In the genomic region with DNA sequence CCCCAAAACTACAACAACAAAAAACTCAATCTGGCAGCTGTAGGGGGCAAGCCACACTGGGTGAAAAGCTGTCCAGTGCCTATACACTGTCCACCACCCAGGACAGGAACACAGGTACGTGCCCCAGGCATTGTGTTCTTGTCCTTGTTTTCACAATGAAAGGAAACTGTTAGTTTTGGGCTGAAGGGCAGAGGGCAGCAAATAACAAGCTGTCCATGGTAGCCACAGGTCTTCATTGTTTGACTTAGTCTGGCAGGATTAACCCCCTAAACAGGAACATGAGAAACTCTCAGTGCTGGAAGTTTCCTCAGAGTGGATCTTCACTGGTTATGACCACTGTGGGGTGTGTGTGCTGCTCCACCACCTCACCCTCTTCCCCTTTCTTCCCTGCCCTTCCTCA, we compare ENCODE assay signal across 17 cellular contexts.
"Had no signal": no experiment of that assay in that cellular context is flagged by ENCODE, and none has a peak within 500 bp of the region (broad histone marks: within the 10 kb centered on the region; RNA-seq: fewer than 3 reads in every experiment).

No MANE protein-coding gene starts in this region.

- H3K27me3 ChIP-seq: pancreas, sigmoid colon had no signal

- H3K36me3 Mint-ChIP-seq: stimulated activated effector memory CD8-positive, alpha-beta T cell treated with anti-CD3 and anti-CD28 coated beads, Interleukin-12 subunit alpha, Interleukin-12 subunit beta, amount 100 ng/mL, for 72 hours had no signal

- H3K4me1 Mint-ChIP-seq: naive thymus-derived CD4-positive, alpha-beta T cell; stimulated activated effector memory CD8-positive, alpha-beta T cell treated with anti-CD3 and anti-CD28 coated beads, Interleukin-12 subunit alpha, Interleukin-12 subunit beta, amount 100 ng/mL, for 72 hours had no signal

- ATAC-seq: left lobe of liver; naive thymus-derived CD4-positive, alpha-beta T cell; pancreas; stimulated activated effector memory CD8-positive, alpha-beta T cell treated with anti-CD3 and anti-CD28 coated beads, Interleukin-12 subunit alpha, Interleukin-12 subunit beta, amount 100 ng/mL, for 72 hours had no signal

- H3K27me3 Mint-ChIP-seq: naive thymus-derived CD4-positive, alpha-beta T cell had no signal

- H3K4me3 Mint-ChIP-seq: naive thymus-derived CD4-positive, alpha-beta T cell; stimulated activated effector memory CD8-positive, alpha-beta T cell treated with anti-CD3 and anti-CD28 coated beads, Interleukin-12 subunit alpha, Interleukin-12 subunit beta, amount 100 ng/mL, for 72 hours had no signal

- H3K4me3 ChIP-seq: pancreas, sigmoid colon, thoracic aorta had no signal

- FAIRE-seq: keratinocyte, pancreas had no signal

- H3K4me1 ChIP-seq: pancreas, sigmoid colon had no signal

- H3K36me3 ChIP-seq: pancreas, sigmoid colon, thoracic aorta had no signal

- H3K9me3 ChIP-seq: pancreas, sigmoid colon, thoracic aorta had no signal

- H3K27ac ChIP-seq: pancreas, sigmoid colon, thoracic aorta had no signal

- H3K27ac Mint-ChIP-seq: naive thymus-derived CD4-positive, alpha-beta T cell; stimulated activated effector memory CD8-positive, alpha-beta T cell treated with anti-CD3 and anti-CD28 coated beads, Interleukin-12 subunit alpha, Interleukin-12 subunit beta, amount 100 ng/mL, for 72 hours had no signal

- DNase-seq: activated CD4-positive, CD25-positive, alpha-beta regulatory T cell treated with anti-CD3 and anti-CD28 coated beads, Interleukin-2, amount 50 U/mL, for 72 hours; activated naive CD4-positive, alpha-beta T cell treated with Interleukin-2 at 50 U/mL for 16 hours; activated T-cell treated with anti-CD3 and anti-CD28 coated beads for 4 hours; aorta; dermis blood vessel endothelial cell; erythroblast; mammary epithelial cell; naive thymus-derived CD4-positive, alpha-beta T cell; pancreas; sigmoid colon; stimulated activated CD4-positive, alpha-beta T cell treated with anti-CD3 and anti-CD28 coated beads, Interleukin-12 subunit alpha, Interleukin-12 subunit beta, amount 100 ng/mL, for 4 hours; stimulated activated CD4-positive, alpha-beta T cell treated with anti-CD3 and anti-CD28 coated beads, Interleukin-2, amount 100 ng/mL, for 24 hours; T-helper 9 cell had no signal
